ENCODE assay signal across 11 cellular contexts in genomic region chr1:184986250-184986649, GRCh38. TPM values are rescaled to one million over a fixed set of nuclear protein-coding genes. Genes with fewer than 3 reads are reported as not detected.
A peak's percentile ranks its signal among the peaks of the same experiment; 100 is the strongest.
DNase-seq lines count a peak whose midpoint lies in the region; ATAC-seq and TF ChIP-seq lines count a peak whose summit lies in the region.
"Had no signal": no experiment of that assay in that cellular context is flagged by ENCODE, and none has a peak within 500 bp of the region (broad histone marks: within the 10 kb centered on the region; RNA-seq: fewer than 3 reads in every experiment).

No MANE protein-coding gene starts in this region.

- in situ Hi-C loops in Panc1 (cut with HindIII; ENCODE audit: low pct_unique_long_range_greater_than_20kb, low sequenced_read_pairs), result no loop called here

- peak; percentile 61; the same call in 1 of the 2 replicates for ATAC-seq in Panc1
- ATAC-seq in GM21528 (IDR thresholded peaks at IDR 0.05; ENCODE audit: low FRiP score, unreplicated experiment), result no peak
- ATAC-seq in GM21526 (IDR thresholded peaks at IDR 0.05; ENCODE audit: low FRiP score, unreplicated experiment), result no peak

- no peak overlapping the region for H3K27ac Mint-ChIP-seq in progenitor cell of endocrine pancreas

- POLR2A ChIA-PET in Panc1 (lab: Charles Lee), result no interaction called here

- no peak overlapping the region for H2AFZ ChIP-seq in fibroblast of lung (ENCODE audit: low read length)

- H4K20me1 ChIP-seq in fibroblast of lung (ENCODE audit: control insufficient read depth, extremely low read depth, insufficient read depth, low read length), result no peaks in the 10 kb centered on the region

- H3K9me3 ChIP-seq in Panc1 (ENCODE audit: control insufficient read depth, insufficient read depth, low read depth, low read length) (no peaks in the 10 kb centered on the region), fibroblast of lung (ENCODE audit: control insufficient read depth, insufficient read depth, low read depth, low read length) (no peaks in the 10 kb centered on the region)

- H3K4me1 ChIP-seq in Panc1 (ENCODE audit: control insufficient read depth, insufficient read depth, low read length) (no peaks in the 10 kb centered on the region), fibroblast of lung (ENCODE audit: control insufficient read depth, extremely low read depth, insufficient read depth, low read length) (no peaks in the 10 kb centered on the region)

- no peak overlapping the region for H3K4me3 Mint-ChIP-seq in progenitor cell of endocrine pancreas (ENCODE audit: low read depth)

- no peaks in the 10 kb centered on the region for H3K79me2 ChIP-seq in fibroblast of lung (ENCODE audit: control insufficient read depth, insufficient read depth, low read length)

- H3K27ac ChIP-seq in 22Rv1 (no peak overlapping the region), Panc1 (ENCODE audit: low read length) (no peak overlapping the region), fibroblast of lung (ENCODE audit: insufficient read depth, low read length) (no peak overlapping the region)

- H3K36me3 Mint-ChIP-seq in progenitor cell of endocrine pancreas (ENCODE audit: insufficient read depth), result no peaks in the 10 kb centered on the region

- peak; percentile 13 for DNase-seq in GM03348 (ENCODE audit: low spot score)
- no peak for DNase-seq in Panc1 (ENCODE audit: low read depth, low spot score)
- DNase-seq in fibroblast of lung (ENCODE audit: low read depth in 2 of 2), result peak; percentile 32 to 65
- no peak for DNase-seq in NCI-H446 treated with DMSO at 0.1 percent for 48 hours (lab: John Stamatoyannopoulos, UW)
- no peak for DNase-seq in progenitor cell of endocrine pancreas (ENCODE audit: low spot score, unreplicated experiment)
- DNase-seq: NCI-H2171 treated with DMSO at 0.1 percent for 48 hours; stimulated activated CD4-positive, alpha-beta T cell treated with anti-CD3 and anti-CD28 coated beads, Interleukin-12 subunit alpha, Interleukin-12 subunit beta, amount 100 ng/mL, for 4 hours; substantia nigra had no signal

- H3K27me3 ChIP-seq in Panc1 (ENCODE audit: control insufficient read depth, insufficient read depth, low read length) (peaks cover 17% of the 10 kb centered on the region), fibroblast of lung (ENCODE audit: control insufficient read depth, insufficient read depth, low read length) (no peaks in the 10 kb centered on the region)

- intact Hi-C loops in Panc1 (cut with micrococcal nuclease; ENCODE audit: unreplicated experiment), result loop anchor here (5.0 to 10.0 kb wide), 2 partner anchors 186 to 699 kb away; no protein-coding TSS in a partner anchor

- peaks cover 5% of the 10 kb centered on the region for H3K4me1 Mint-ChIP-seq in progenitor cell of endocrine pancreas (ENCODE audit: low read depth)

- no peaks in the 10 kb centered on the region for H3K36me3 ChIP-seq in Panc1 (ENCODE audit: control insufficient read depth, insufficient read depth, low read length)
- no peaks in the 10 kb centered on the region for H3K36me3 ChIP-seq in fibroblast of lung (ENCODE audit: control insufficient read depth, insufficient read depth, low read length)

- TF ChIP-seq CTCF in 22Rv1 (IDR thresholded peaks at IDR 0.05) (0 out of 2 replicates have a peak, but pooled peaks have one; percentile 15), Panc1 (IDR thresholded peaks at IDR 0.05) (peak; percentile 42), fibroblast of lung (conservative IDR thresholded peaks at IDR 0.05 in 1 of 2, IDR thresholded peaks at IDR 0.05 in 1 of 2; ENCODE audit: low read depth in 1 of 2, low read length in 2 of 2) (peak; percentile 44 to 61), progenitor cell of endocrine pancreas (IDR thresholded peaks at IDR 0.05; ENCODE audit: unreplicated experiment) (no peak)

- no TSS peak for BruUV-seq in Panc1 (replicated peaks; lab: Mats Ljungman, UMichigan)

- no peak overlapping the region for H3K4me2 ChIP-seq in fibroblast of lung (ENCODE audit: extremely low read depth, insufficient read depth, low read length)

- peaks cover 31% of the 10 kb centered on the region for H3K27me3 Mint-ChIP-seq in progenitor cell of endocrine pancreas

- H3K9ac ChIP-seq in fibroblast of lung (ENCODE audit: insufficient read depth, low read length), result no peak overlapping the region

- CTCF ChIA-PET in Panc1 (lab: Charles Lee), result interaction anchor here (0.8 kb wide), 1 partner anchor 184 kb away, joined by 4 read pairs; no protein-coding TSS in a partner anchor

- H3K4me3 ChIP-seq in Panc1 (ENCODE audit: low read depth in 2 of 2, low read length in 2 of 2) (no peak overlapping the region), fibroblast of lung (replicated peaks in 1 of 4; ENCODE audit: control extremely low read depth in 1 of 4, insufficient read depth in 1 of 4, low read depth in 3 of 4, low read length in 4 of 4) (no peak overlapping the region)

- H3K9me3 Mint-ChIP-seq in progenitor cell of endocrine pancreas (ENCODE audit: low read depth), result no peaks in the 10 kb centered on the region

RNA-seq across cellular contexts. Expression of gene NIBAN1, which starts 11.9 kb away (rescaled TPM):
- 6.7 TPM for total RNA-seq in Panc1 (2021; ENCODE audit: unreplicated experiment)
- 1.3 TPM for polyA plus RNA-seq in Panc1 (2012; ENCODE audit: insufficient read length)
- 91.7 and 122 TPM in 2 replicates for total RNA-seq in fibroblast of lung
- polyA plus RNA-seq in fibroblast of lung, result 11.9 and 31.3 TPM in 2 replicates
- polyA plus RNA-seq in fibroblast of lung (2012), result 14.8 and 31.6 TPM in 2 replicates
- 10.6 and 30.2 TPM in 2 replicates for polyA minus RNA-seq in fibroblast of lung (ENCODE audit: low replicate concordance)
- total RNA-seq in progenitor cell of endocrine pancreas, result 11.0 TPM in 2 replicates

RNA-seq across cellular contexts. Expression of gene RNF2, which starts 59.1 kb away (rescaled TPM):
- 32.8 TPM for total RNA-seq in Panc1 (2021; ENCODE audit: unreplicated experiment)
- polyA plus RNA-seq in Panc1 (2012; ENCODE audit: insufficient read length), result 15.4 TPM
- total RNA-seq in fibroblast of lung, result 18.2 and 19.7 TPM in 2 replicates
- polyA plus RNA-seq in fibroblast of lung, result 40.6 TPM in 2 replicates
- 15.5 and 18.0 TPM in 2 replicates for polyA plus RNA-seq in fibroblast of lung (2012)
- 0.16 and 4.9 TPM in 2 replicates for polyA minus RNA-seq in fibroblast of lung (ENCODE audit: low replicate concordance)
- total RNA-seq in progenitor cell of endocrine pancreas, result 35.1 and 37.5 TPM in 2 replicates

Comparison
In these comparisons a context has a peak if more than half of its experiments do, and no peak if none do; other contexts are left out.
1. DNase-seq: peak in GM03348 (single experiment) and fibroblast of lung (2 of 2); none in Panc1 (single experiment), NCI-H446 treated with DMSO at 0.1 percent for 48 hours (single experiment) and progenitor cell of endocrine pancreas (single experiment).